Comparison of ENCODE assay signal across 9 cellular contexts in the genomic region with DNA sequence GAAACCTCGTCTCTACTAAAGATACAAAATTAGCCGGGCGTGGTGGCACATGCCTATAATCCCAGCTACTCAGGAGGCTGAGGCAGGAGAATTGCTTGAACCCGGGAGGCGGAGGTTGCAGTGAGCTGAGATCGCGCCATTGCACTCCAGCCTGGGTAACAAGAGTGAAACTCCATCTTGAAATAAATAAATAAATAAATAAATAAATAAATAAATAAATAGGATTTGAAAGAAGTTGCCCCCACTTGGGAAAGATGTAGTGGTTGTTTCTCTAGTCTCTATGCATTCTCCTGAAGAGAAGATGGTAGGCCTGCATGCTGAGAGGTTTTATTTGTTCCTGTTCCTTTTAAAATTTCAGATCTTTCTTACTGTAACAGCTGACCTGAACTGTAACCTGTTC. TPM values are rescaled to one million over a fixed set of nuclear protein-coding genes. Genes with fewer than 3 reads are reported as not detected.
A peak's percentile ranks its signal among the peaks of the same experiment; 100 is the strongest.
DNase-seq lines count a peak whose midpoint lies in the region; ATAC-seq and TF ChIP-seq lines count a peak whose summit lies in the region.
"Not testable (repeated sequence)": the region's sequence is repeated elsewhere in the genome, so short reads cannot be mapped to it uniquely, and the experiment has no call there.
"Had no signal": no experiment of that assay in that cellular context is flagged by ENCODE, and none has a peak within 500 bp of the region (broad histone marks: within the 10 kb centered on the region; RNA-seq: fewer than 3 reads in every experiment).

No MANE protein-coding gene starts in this region.

- in situ Hi-C loops in transverse colon (cut with MboI; ENCODE audit: low pct_ligation_motif_present in 1 of 4, low pct_unique_long_range_greater_than_20kb in 1 of 4, low sequenced_read_pairs in 3 of 4): not testable (repeated sequence)

- CTCF ChIA-PET in activated CD4-positive, alpha-beta T cell treated with anti-CD3 and anti-CD28 coated beads for 36 hours (lab: Charles Lee): interaction anchor here (1.4 to 1.6 kb wide), 3 partner anchors 9 to 110 kb away, joined by 3 to 5 read pairs (median 3); no protein-coding TSS in a partner anchor

- intact Hi-C loops in activated CD4-positive, alpha-beta T cell treated with anti-CD3 and anti-CD28 coated beads for 36 hours (cut with DNase I, micrococcal nuclease); transverse colon (cut with DNase I; ENCODE audit: low total_unique reads): not testable (repeated sequence)
- intact Hi-C loops in activated T-helper 1 cell treated with anti-CD3 and anti-CD28 coated beads, Interleukin-12 subunit alpha, Interleukin-12 subunit beta, Interleukin-2, Interleukin-4 antibody, amounts not matched to agents 30 ng/mL and 10 ng/mL and 1 ng/mL, durations not matched to agents 14 hours and 24 hours and 36 hours (cut with micrococcal nuclease): loop anchor here (1.0 kb wide), 1 partner anchor 8 kb away; no protein-coding TSS in a partner anchor

- H3K4me1 Mint-ChIP-seq in IgD-negative memory B cell (peaks cover 46 to 65% (median 47%) of the 10 kb centered on the region in 3 donors), mesothelial cell of epicardium (peaks cover 18% of the 10 kb centered on the region)
- H3K4me1 Mint-ChIP-seq in activated CD4-positive, alpha-beta T cell treated with anti-CD3 and anti-CD28 coated beads for 36 hours: peaks cover 65% of the 10 kb centered on the region
- peaks cover 65% of the 10 kb centered on the region for H3K4me1 Mint-ChIP-seq in activated T-helper 1 cell treated with anti-CD3 and anti-CD28 coated beads, Interleukin-12 subunit alpha, Interleukin-12 subunit beta, Interleukin-2, Interleukin-4 antibody, amounts not matched to agents 30 ng/mL and 10 ng/mL and 1 ng/mL, durations not matched to agents 14 hours and 24 hours and 36 hours (ENCODE audit: low read depth)
- peaks cover 71% of the 10 kb centered on the region for H3K4me1 Mint-ChIP-seq in activated naive CD8-positive, alpha-beta T cell treated with anti-CD3 and anti-CD28 coated beads, Interleukin-2, amount 50 U/mL, for 24 hours

- H3K27ac ChIP-seq in rectal smooth muscle tissue (ENCODE audit: low read depth, low read length): peak overlapping the region; percentile 85
- H3K27ac ChIP-seq in transverse colon: peak overlapping the region; percentile 31 to 75 (median 54)

- H3K9me3 ChIP-seq in transverse colon: not testable (repeated sequence)

- H3K9ac ChIP-seq in rectal smooth muscle tissue (ENCODE audit: low read length): not testable (repeated sequence)

- not testable (repeated sequence) for H3K27me3 ChIP-seq in rectal smooth muscle tissue (ENCODE audit: control insufficient read depth, insufficient read depth, low read length); transverse colon

- H3K4me1 ChIP-seq in rectal smooth muscle tissue (ENCODE audit: control insufficient read depth, insufficient read depth, low read length) (peaks cover 17% of the 10 kb centered on the region), transverse colon (peaks cover 5 to 35% (median 16%) of the 10 kb centered on the region in 4 donors)

- 88 to 95% methylated on average over 7 of the region's 7 CpGs for WGBS in transverse colon (ENCODE audit: low coverage in 1 of 2), 2 donors

- not testable (repeated sequence) for TF ChIP-seq POLR2A in transverse colon (IDR thresholded peaks at IDR 0.05)

- TF ChIP-seq EP300 in transverse colon (IDR thresholded peaks at IDR 0.05; ENCODE audit: low read depth): not testable (repeated sequence)

- not testable (repeated sequence) for DNase-seq in activated CD4-positive, alpha-beta T cell treated with anti-CD3 and anti-CD28 coated beads for 36 hours; activated T-helper 1 cell treated with anti-CD3 and anti-CD28 coated beads, Interleukin-12 subunit alpha, Interleukin-12 subunit beta, Interleukin-2, Interleukin-4 antibody, amounts not matched to agents 30 ng/mL and 10 ng/mL and 1 ng/mL, durations not matched to agents 14 hours and 24 hours and 36 hours (ENCODE audit: low spot score); activated naive CD8-positive, alpha-beta T cell treated with anti-CD3 and anti-CD28 coated beads, Interleukin-2, amount 50 U/mL, for 24 hours; mesothelial cell of epicardium (ENCODE audit: low spot score in 2 of 2, unreplicated experiment in 2 of 2); transverse colon

- peaks cover 25% of the 10 kb centered on the region for H3K36me3 ChIP-seq in rectal smooth muscle tissue (ENCODE audit: control insufficient read depth, insufficient read depth, low read length)
- peaks cover 0 to 42% (median 6%) of the 10 kb centered on the region in 4 donors for H3K36me3 ChIP-seq in transverse colon

- H3K27ac Mint-ChIP-seq in IgD-negative memory B cell (peak overlapping the region in 2 of 3 donors; percentile 49 to 59), mesothelial cell of epicardium (peak overlapping the region; percentile 40)
- peak overlapping the region; percentile 59 for H3K27ac Mint-ChIP-seq in activated CD4-positive, alpha-beta T cell treated with anti-CD3 and anti-CD28 coated beads for 36 hours
- peak overlapping the region; percentile 60 for H3K27ac Mint-ChIP-seq in activated T-helper 1 cell treated with anti-CD3 and anti-CD28 coated beads, Interleukin-12 subunit alpha, Interleukin-12 subunit beta, Interleukin-2, Interleukin-4 antibody, amounts not matched to agents 30 ng/mL and 10 ng/mL and 1 ng/mL, durations not matched to agents 14 hours and 24 hours and 36 hours
- H3K27ac Mint-ChIP-seq in activated naive CD8-positive, alpha-beta T cell treated with anti-CD3 and anti-CD28 coated beads, Interleukin-2, amount 50 U/mL, for 24 hours: peak overlapping the region; percentile 24

- POLR2A ChIA-PET in activated CD4-positive, alpha-beta T cell treated with anti-CD3 and anti-CD28 coated beads for 36 hours (lab: Charles Lee): interaction anchor here (0.5 kb wide), 1 partner anchor 11 kb away, joined by 3 read pairs; no protein-coding TSS in a partner anchor

- H3K4me3 ChIP-seq in rectal smooth muscle tissue (ENCODE audit: low read length); transverse colon: not testable (repeated sequence)

- ATAC-seq in activated CD4-positive, alpha-beta T cell treated with anti-CD3 and anti-CD28 coated beads for 36 hours; activated naive CD8-positive, alpha-beta T cell treated with anti-CD3 and anti-CD28 coated beads, Interleukin-2, amount 50 U/mL, for 24 hours: not testable (repeated sequence)

- TF ChIP-seq CTCF in mesothelial cell of epicardium (IDR thresholded peaks at IDR 0.05; ENCODE audit: unreplicated experiment); transverse colon (IDR thresholded peaks at IDR 0.05): not testable (repeated sequence)

- not testable (repeated sequence) for H3K9me3 Mint-ChIP-seq in IgD-negative memory B cell; activated CD4-positive, alpha-beta T cell treated with anti-CD3 and anti-CD28 coated beads for 36 hours (ENCODE audit: low read depth); activated T-helper 1 cell treated with anti-CD3 and anti-CD28 coated beads, Interleukin-12 subunit alpha, Interleukin-12 subunit beta, Interleukin-2, Interleukin-4 antibody, amounts not matched to agents 30 ng/mL and 10 ng/mL and 1 ng/mL, durations not matched to agents 14 hours and 24 hours and 36 hours; activated naive CD8-positive, alpha-beta T cell treated with anti-CD3 and anti-CD28 coated beads, Interleukin-2, amount 50 U/mL, for 24 hours; mesothelial cell of epicardium

- not testable (repeated sequence) for H3K27me3 Mint-ChIP-seq in IgD-negative memory B cell; activated CD4-positive, alpha-beta T cell treated with anti-CD3 and anti-CD28 coated beads for 36 hours; activated T-helper 1 cell treated with anti-CD3 and anti-CD28 coated beads, Interleukin-12 subunit alpha, Interleukin-12 subunit beta, Interleukin-2, Interleukin-4 antibody, amounts not matched to agents 30 ng/mL and 10 ng/mL and 1 ng/mL, durations not matched to agents 14 hours and 24 hours and 36 hours (ENCODE audit: insufficient read depth); activated naive CD8-positive, alpha-beta T cell treated with anti-CD3 and anti-CD28 coated beads, Interleukin-2, amount 50 U/mL, for 24 hours; mesothelial cell of epicardium (ENCODE audit: low read depth)

- peaks cover 11% of the 10 kb centered on the region for H3K36me3 Mint-ChIP-seq in IgD-negative memory B cell
- peaks cover 62% of the 10 kb centered on the region for H3K36me3 Mint-ChIP-seq in activated CD4-positive, alpha-beta T cell treated with anti-CD3 and anti-CD28 coated beads for 36 hours (ENCODE audit: low read depth)
- peaks cover 68% of the 10 kb centered on the region for H3K36me3 Mint-ChIP-seq in activated T-helper 1 cell treated with anti-CD3 and anti-CD28 coated beads, Interleukin-12 subunit alpha, Interleukin-12 subunit beta, Interleukin-2, Interleukin-4 antibody, amounts not matched to agents 30 ng/mL and 10 ng/mL and 1 ng/mL, durations not matched to agents 14 hours and 24 hours and 36 hours (ENCODE audit: low read depth)
- H3K36me3 Mint-ChIP-seq in activated naive CD8-positive, alpha-beta T cell treated with anti-CD3 and anti-CD28 coated beads, Interleukin-2, amount 50 U/mL, for 24 hours (ENCODE audit: low read depth): peaks cover 60% of the 10 kb centered on the region
- H3K36me3 Mint-ChIP-seq in mesothelial cell of epicardium: peaks cover 43% of the 10 kb centered on the region

- peak overlapping the region in 3 of 4 donors; percentile 20 to 66 (median 55) for H3K4me3 Mint-ChIP-seq in IgD-negative memory B cell
- H3K4me3 Mint-ChIP-seq in activated CD4-positive, alpha-beta T cell treated with anti-CD3 and anti-CD28 coated beads for 36 hours; activated naive CD8-positive, alpha-beta T cell treated with anti-CD3 and anti-CD28 coated beads, Interleukin-2, amount 50 U/mL, for 24 hours; mesothelial cell of epicardium: not testable (repeated sequence)
- H3K4me3 Mint-ChIP-seq in activated T-helper 1 cell treated with anti-CD3 and anti-CD28 coated beads, Interleukin-12 subunit alpha, Interleukin-12 subunit beta, Interleukin-2, Interleukin-4 antibody, amounts not matched to agents 30 ng/mL and 10 ng/mL and 1 ng/mL, durations not matched to agents 14 hours and 24 hours and 36 hours: peak overlapping the region; percentile 27

RNA-seq across cellular contexts. Expression of a gene that starts 4.0 kb away (rescaled TPM):
- polyA plus RNA-seq in IgD-negative memory B cell: 21.4 TPM
- total RNA-seq in activated CD4-positive, alpha-beta T cell treated with anti-CD3 and anti-CD28 coated beads for 36 hours: 10 to 100 TPM; 42.0 to 52.0 TPM
- 40.8 and 44.5 TPM in 2 replicates for total RNA-seq in activated T-helper 1 cell treated with anti-CD3 and anti-CD28 coated beads, Interleukin-12 subunit alpha, Interleukin-12 subunit beta, Interleukin-2, Interleukin-4 antibody, amounts not matched to agents 30 ng/mL and 10 ng/mL and 1 ng/mL, durations not matched to agents 14 hours and 24 hours and 36 hours
- total RNA-seq in mesothelial cell of epicardium: 28.1 to 32.5 TPM (median 30.3 TPM) in 3 replicates
- total RNA-seq in transverse colon: 10 to 100 TPM; 22.3 to 32.4 (median 26.7) TPM

RNA-seq across cellular contexts. Expression of a gene that starts 4.0 kb away (rescaled TPM):
- polyA plus RNA-seq in IgD-negative memory B cell: 18.7 TPM
- 10 to 100 TPM; 39.9 to 46.0 TPM for total RNA-seq in activated CD4-positive, alpha-beta T cell treated with anti-CD3 and anti-CD28 coated beads for 36 hours
- total RNA-seq in activated T-helper 1 cell treated with anti-CD3 and anti-CD28 coated beads, Interleukin-12 subunit alpha, Interleukin-12 subunit beta, Interleukin-2, Interleukin-4 antibody, amounts not matched to agents 30 ng/mL and 10 ng/mL and 1 ng/mL, durations not matched to agents 14 hours and 24 hours and 36 hours: 45.0 and 47.3 TPM in 2 replicates
- total RNA-seq in mesothelial cell of epicardium (27.3 to 32.5 TPM (median 30.0 TPM) in 3 replicates), transverse colon (10 to 100 TPM; 24.2 to 35.8 (median 29.1) TPM)

RNA-seq across cellular contexts. Expression of a gene that starts 9.3 kb away (rescaled TPM):
- polyA plus RNA-seq in IgD-negative memory B cell: 16.6 TPM
- total RNA-seq in activated CD4-positive, alpha-beta T cell treated with anti-CD3 and anti-CD28 coated beads for 36 hours: 1 to 10 TPM; 7.8 to 8.7 TPM
- 12.8 and 13.2 TPM in 2 replicates for total RNA-seq in activated T-helper 1 cell treated with anti-CD3 and anti-CD28 coated beads, Interleukin-12 subunit alpha, Interleukin-12 subunit beta, Interleukin-2, Interleukin-4 antibody, amounts not matched to agents 30 ng/mL and 10 ng/mL and 1 ng/mL, durations not matched to agents 14 hours and 24 hours and 36 hours
- total RNA-seq in mesothelial cell of epicardium (0.20 to 0.27 TPM (median 0.22 TPM) in 3 replicates), transverse colon (10 to 100 TPM in 1 of 4 donors, 1 to 10 TPM in 3; 1.2 to 10.3 (median 4.2) TPM)
- total RNA-seq: HT-29, IMR-90 had no signal

RNA-seq across cellular contexts. Expression of a gene that starts 53.4 kb away (rescaled TPM):
- polyA plus RNA-seq in IgD-negative memory B cell: 44.8 TPM
- 10 to 100 TPM; 37.5 to 42.6 TPM for total RNA-seq in activated CD4-positive, alpha-beta T cell treated with anti-CD3 and anti-CD28 coated beads for 36 hours
- total RNA-seq in activated T-helper 1 cell treated with anti-CD3 and anti-CD28 coated beads, Interleukin-12 subunit alpha, Interleukin-12 subunit beta, Interleukin-2, Interleukin-4 antibody, amounts not matched to agents 30 ng/mL and 10 ng/mL and 1 ng/mL, durations not matched to agents 14 hours and 24 hours and 36 hours: 81.7 and 88.2 TPM in 2 replicates
- total RNA-seq in mesothelial cell of epicardium (63.4 to 66.3 TPM (median 65.6 TPM) in 3 replicates), transverse colon (100 to 1,000 TPM in 1 of 4 donors, 10 to 100 TPM in 2, 1 to 10 TPM in 1; 8.6 to 108 (median 30.2) TPM)
